Comparison of ENCODE assay signal across 14 cellular contexts in genomic region chr21:34023691-34024381, GRCh38.
"Had no signal": no experiment of that assay in that cellular context is flagged by ENCODE, and none has a peak within 500 bp of the region (broad histone marks: within the 10 kb centered on the region; RNA-seq: fewer than 3 reads in every experiment).

No MANE protein-coding gene starts in this region.

- H3K27me3 ChIP-seq: breast epithelium, gastrocnemius medialis had no signal

- H3K9me3 Mint-ChIP-seq: activated B cell treated with CpG ODN at 0.5 μM for 24 hours; activated T-cell treated with anti-CD3 and anti-CD28 coated beads, Interleukin-2, amount 50 U/mL, for 24 hours; type B pancreatic cell had no signal

- H3K4me3 ChIP-seq: breast epithelium, gastrocnemius medialis had no signal

- H2AFZ ChIP-seq: parathyroid adenoma had no signal

- DNase-seq: activated B cell treated with CpG ODN at 0.5 μM for 24 hours; activated CD4-positive, alpha-beta T cell treated with anti-CD3 and anti-CD28 coated beads, Interleukin-2, amount 10 ng/mL, durations not matched to agents 7 days and 5 days; activated effector memory CD4-positive, alpha-beta T cell treated with Interleukin-2 at 50 U/mL for 16 hours; gastrocnemius medialis; kidney; stimulated activated CD4-positive, alpha-beta T cell treated with anti-CD3 and anti-CD28 coated beads, Interleukin-4, amount 100 ng/mL, for 4 hours had no signal

- H3K36me3 ChIP-seq: breast epithelium, gastrocnemius medialis had no signal

- H3K4me1 ChIP-seq: breast epithelium, parathyroid adenoma had no signal

- H3K27ac Mint-ChIP-seq: activated B cell treated with CpG ODN at 0.5 μM for 24 hours; activated CD4-positive, alpha-beta T cell treated with anti-CD3 and anti-CD28 coated beads, Interleukin-2, amount 10 ng/mL, durations not matched to agents 7 days and 5 days; activated naive CD8-positive, alpha-beta T cell; activated T-cell treated with anti-CD3 and anti-CD28 coated beads, Interleukin-2, amount 50 U/mL, for 24 hours; type B pancreatic cell had no signal

- H3K27me3 Mint-ChIP-seq: activated B cell treated with CpG ODN at 0.5 μM for 24 hours; activated CD4-positive, alpha-beta T cell treated with anti-CD3 and anti-CD28 coated beads, Interleukin-2, amount 10 ng/mL, durations not matched to agents 7 days and 5 days; activated naive CD8-positive, alpha-beta T cell; activated T-cell treated with anti-CD3 and anti-CD28 coated beads, Interleukin-2, amount 50 U/mL, for 24 hours; type B pancreatic cell had no signal

- FAIRE-seq: colon, endothelial cell of umbilical vein, kidney, TTC549 had no signal

- H3K36me3 Mint-ChIP-seq: activated naive CD8-positive, alpha-beta T cell; type B pancreatic cell had no signal

- H3K79me2 ChIP-seq: parathyroid adenoma had no signal

- H3K9ac ChIP-seq: parathyroid adenoma had no signal

- H3K4me3 Mint-ChIP-seq: activated B cell treated with CpG ODN at 0.5 μM for 24 hours; activated CD4-positive, alpha-beta T cell treated with anti-CD3 and anti-CD28 coated beads, Interleukin-2, amount 10 ng/mL, durations not matched to agents 7 days and 5 days; activated naive CD8-positive, alpha-beta T cell; activated T-cell treated with anti-CD3 and anti-CD28 coated beads, Interleukin-2, amount 50 U/mL, for 24 hours; type B pancreatic cell had no signal

- H3K27ac ChIP-seq: breast epithelium, gastrocnemius medialis, parathyroid adenoma had no signal

- H3K9me3 ChIP-seq: gastrocnemius medialis had no signal

- ATAC-seq: gastrocnemius medialis had no signal
